32 cellular contexts compared by ENCODE assay signal in the genomic region with DNA sequence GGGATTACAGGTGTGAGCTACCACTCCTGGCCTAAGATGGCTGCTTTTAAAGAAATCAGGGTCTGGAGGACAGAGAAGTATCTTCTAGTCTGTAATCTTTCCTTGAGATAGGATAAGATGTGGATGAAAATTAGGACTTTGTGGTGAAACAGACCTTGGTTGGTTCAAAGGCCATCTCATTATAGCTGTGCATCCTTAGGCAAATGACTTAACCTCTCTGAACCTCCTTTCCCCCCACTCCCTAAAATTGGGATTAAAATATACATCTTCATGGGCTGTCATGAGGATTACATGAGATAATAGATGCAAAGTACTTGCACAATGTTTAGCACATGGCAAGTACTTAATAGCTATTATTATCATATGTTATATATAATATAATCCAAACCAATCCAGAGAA. TPM values are rescaled to one million over a fixed set of nuclear protein-coding genes. Genes with fewer than 3 reads are reported as not detected.
DNase-seq lines count a peak whose midpoint lies in the region; ATAC-seq, FAIRE-seq and TF ChIP-seq lines count a peak whose summit lies in the region.
"Had no signal": no experiment of that assay in that cellular context is flagged by ENCODE, and none has a peak within 500 bp of the region (broad histone marks: within the 10 kb centered on the region; RNA-seq: fewer than 3 reads in every experiment).

No MANE protein-coding gene starts in this region.

- CTCF ChIA-PET in A549 (lab: Yijun Ruan, JAX) = interaction anchor here (1.1 to 2.6 kb wide), 5 partner anchors 8 to 302 kb away, joined by 4 to 10 read pairs (median 8); no protein-coding TSS in a partner anchor
- CTCF ChIA-PET in K562 (lab: Yijun Ruan, JAX; ENCODE audit: low intra/inter-chr PET ratio) = no interaction called here

- TF ChIP-seq RAD21 in A549 (conservative IDR thresholded peaks at IDR 0.05 in 1 of 2, IDR thresholded peaks at IDR 0.05 in 1 of 2) (no peak), K562 (CRISPR knock-in tag; conservative IDR thresholded peaks at IDR 0.05 in 1 of 2, IDR thresholded peaks at IDR 0.05 in 1 of 2) (no peak)

- peak; percentile 1 for DNase-seq in DMS53 treated with DMSO at 0.1 percent for 48 hours (lab: John Stamatoyannopoulos, UW; ENCODE audit: unreplicated experiment)
- DNase-seq in DMS53 (lab: John Stamatoyannopoulos, UW) = no peak
- DNase-seq in A549 (ENCODE audit: low read depth in 1 of 2, low spot score in 1 of 2) = no peak
- no peak for DNase-seq in K562 (ENCODE audit: extremely low read depth in 1 of 4, low spot score in 3 of 4)
- peak; percentile 8 for DNase-seq in esophagus muscularis mucosa (ENCODE audit: extremely low spot score)
- DNase-seq in RKO (ENCODE audit: low spot score) = no peak
- no peak for DNase-seq in NCI-H2081 treated with DMSO at 0.1 percent for 48 hours (lab: John Stamatoyannopoulos, UW)
- DNase-seq: ACHN; BE2C; C1 segment of cervical spinal cord; CD4-positive, alpha-beta memory T cell; CD4-positive, CD25-positive, alpha-beta regulatory T cell; CD8-positive, alpha-beta memory T cell; COR-L47; DMS 273 treated with DMSO at 0.1 percent for 48 hours; DMS153; DMS79; DND-41; EL; GDM1 had no signal

- no peak for TF ChIP-seq EP300 in A549 (IDR thresholded peaks at IDR 0.05)
- TF ChIP-seq EP300 in K562 (IDR thresholded peaks at IDR 0.05; ENCODE audit: low read length) = no peak
- no peak for TF ChIP-seq EP300 in esophagus muscularis mucosa (IDR thresholded peaks at IDR 0.05)

- H3K79me2 ChIP-seq in K562 (ENCODE audit: control insufficient read depth, insufficient read depth, low read length) = no peaks in the 10 kb centered on the region

- POLR2A ChIA-PET in A549 (lab: Yijun Ruan, JAX) (no interaction called here), K562 (lab: Yijun Ruan, JAX) (no interaction called here)

- no peak for FAIRE-seq in A549 (lab: Jason Lieb, UNC)
- no peak for FAIRE-seq in K562 (lab: Jason Lieb, UNC)
- FAIRE-seq: GM12878, GM12892, GM18507, GM19239 had no signal

- ATAC-seq in A549 (no peak), K562 (no peak)
- ATAC-seq: GM12878 had no signal

- no peak for TF ChIP-seq POLR2A in A549 (IDR thresholded peaks at IDR 0.05; ENCODE audit: low read length)
- no peak for TF ChIP-seq POLR2A in K562 (conservative IDR thresholded peaks at IDR 0.05)
- no peak for TF ChIP-seq POLR2A in esophagus muscularis mucosa (IDR thresholded peaks at IDR 0.05; ENCODE audit: low read depth)

- H3K27me3 ChIP-seq in K562 (ENCODE audit: control insufficient read depth in 2 of 2, insufficient read depth in 2 of 2, low read length in 2 of 2) = peaks cover 0 to 12% of the 10 kb centered on the region in 2 experiments; a peak in 1 of 5 replicates
- H3K27me3 ChIP-seq in esophagus muscularis mucosa = no peaks in the 10 kb centered on the region
- H3K27me3 ChIP-seq: BE2C, BLaER1 had no signal

- no peak overlapping the region for H3K9ac ChIP-seq in K562 (ENCODE audit: insufficient read depth in 1 of 2, low read depth in 2 of 2, low read length in 2 of 2)
- H3K9ac ChIP-seq: BLaER1 had no signal

- BruUV-seq in K562 (replicated peaks; lab: Mats Ljungman, UMichigan) = no TSS peak

- no peaks in the 10 kb centered on the region for H4K20me1 ChIP-seq in K562 (replicated peaks; ENCODE audit: control insufficient read depth, insufficient read depth, low read length)
- H4K20me1 ChIP-seq: BLaER1 had no signal

- no peak overlapping the region for H3K4me3 ChIP-seq in A549
- no peak overlapping the region for H3K4me3 ChIP-seq in K562
- H3K4me3 ChIP-seq in esophagus muscularis mucosa = no peak overlapping the region
- H3K4me3 ChIP-seq: BLaER1, GM12878 had no signal

- no peaks in the 10 kb centered on the region for H3K36me3 ChIP-seq in K562 (ENCODE audit: control insufficient read depth, insufficient read depth, low read length)
- no peaks in the 10 kb centered on the region for H3K36me3 ChIP-seq in esophagus muscularis mucosa
- H3K36me3 ChIP-seq: BE2C, BLaER1 had no signal

- H3K4me2 ChIP-seq in A549 (no peak overlapping the region), K562 (ENCODE audit: insufficient read depth, low read length) (no peak overlapping the region)
- H3K4me2 ChIP-seq: BLaER1 had no signal

- H3K9me1 ChIP-seq in K562 (ENCODE audit: control insufficient read depth, insufficient read depth, low read length) = no peaks in the 10 kb centered on the region

- in situ Hi-C loops in K562 (cut with MboI) = no loop called here

- H3K27ac ChIP-seq in A549 = no peak overlapping the region
- no peak overlapping the region for H3K27ac ChIP-seq in K562 (ENCODE audit: extremely low read depth, low read depth, low read length)
- H3K27ac ChIP-seq in esophagus muscularis mucosa (replicated peaks in 1 of 4) = no peak overlapping the region
- H3K27ac ChIP-seq: 22Rv1, BLaER1 had no signal

- no peak for TF ChIP-seq CTCF in A549 (IDR thresholded peaks at IDR 0.05)
- no peak for TF ChIP-seq CTCF in K562 (IDR thresholded peaks at IDR 0.05 in 2 of 3, conservative IDR thresholded peaks at IDR 0.05 in 1 of 3; ENCODE audit: insufficient read depth in 2 of 3, low read depth in 1 of 3, low read length in 3 of 3)
- no peak for TF ChIP-seq CTCF in esophagus muscularis mucosa (IDR thresholded peaks at IDR 0.05)

- no peak overlapping the region for H2AFZ ChIP-seq in K562 (ENCODE audit: low read depth, low read length)

- H3K4me1 ChIP-seq in A549 (no peaks in the 10 kb centered on the region), K562 (replicated peaks in 1 of 2; ENCODE audit: control insufficient read depth in 2 of 2, insufficient read depth in 2 of 2, low read length in 2 of 2) (no peaks in the 10 kb centered on the region), esophagus muscularis mucosa (no peaks in the 10 kb centered on the region)
- H3K4me1 ChIP-seq: BE2C, BLaER1 had no signal

- intact Hi-C loops in K562 (cut with micrococcal nuclease) = no loop called here
- intact Hi-C loops in esophagus muscularis mucosa (cut with DNase I) = no loop called here

- H3K9me3 ChIP-seq in A549 (peaks cover 9% of the 10 kb centered on the region; the same call in 1 of the 3 replicates), K562 (replicated peaks; ENCODE audit: control insufficient read depth, insufficient read depth, low read depth, low read length) (no peaks in the 10 kb centered on the region), esophagus muscularis mucosa (no peaks in the 10 kb centered on the region)
- H3K9me3 ChIP-seq: BE2C had no signal

TF ChIP-seq in A549, 52 proteins besides CTCF, POLR2A, EP300 and RAD21 (continues in another document):
- TF ChIP-seq NFE2L2 (conservative IDR thresholded peaks at IDR 0.05; ENCODE audit: low read length) = no peak

TF ChIP-seq in K562, 482 proteins besides CTCF, POLR2A, EP300 and RAD21 (continues in another document):
- no peak for TF ChIP-seq HNRNPUL1 (IDR thresholded peaks at IDR 0.05; ENCODE audit: low read length)

RNA-seq across cellular contexts. Expression of gene E2F8, which starts 10.8 kb away (rescaled TPM):
- polyA plus RNA-seq in A549 (2011; rRNA removed) = 6.7 and 7.4 TPM in 2 replicates
- 6.0 and 6.6 TPM in 2 replicates for polyA plus RNA-seq in A549 (2012; cell fraction: cytosol; rRNA removed)
- 8.8 TPM in 2 replicates for polyA plus RNA-seq in A549 (2012; cell fraction: nucleus; rRNA removed)
- polyA plus RNA-seq in A549 (2017; fragmentation: RNase III; extraction: RNeasy Plus Mini Kit Qiagen cat#74134 plus additional on column Dnase treatment) = 5.7 to 6.4 TPM (median 6.0 TPM) in 3 replicates
- 4.3 and 4.4 TPM in 2 replicates for polyA minus RNA-seq in A549 (2011; rRNA and poly(A)+ RNA removed)
- total RNA-seq in K562 (2011; cell fraction: chromatin; rRNA removed; ENCODE audit: low replicate concordance) = 34.6 and 59.6 TPM in 2 replicates
- total RNA-seq in K562 (2011; cell fraction: nucleolus; rRNA removed) = 16.7 and 20.3 TPM in 2 replicates
- 18.7 and 23.2 TPM in 2 replicates for total RNA-seq in K562 (2011; cell fraction: nucleoplasm; rRNA removed)
- 6.9 and 9.3 TPM in 2 replicates for total RNA-seq in K562 (2014; rRNA removed)
- 11.9 and 13.8 TPM in 2 replicates for total RNA-seq in K562 (2014; rRNA removed; fragmentation: Illumina TruSeq; extraction: Trizol)
- 14.0 and 15.1 TPM in 2 replicates for total RNA-seq in K562 (2015; rRNA removed; fragmentation: Illumina TruSeq; extraction: Trizol)
- total RNA-seq in K562 (2021) = 16.1 and 17.6 TPM in 2 replicates
- 12.1 and 14.5 TPM in 2 replicates for polyA plus RNA-seq in K562 (2011; rRNA removed)
- polyA plus RNA-seq in K562 (2011; cell fraction: cytosol; rRNA removed) = 9.8 and 10.3 TPM in 2 replicates
- polyA plus RNA-seq in K562 (2011; cell fraction: nucleus; rRNA removed) = 41.0 and 43.5 TPM in 2 replicates
- 9.1 and 9.3 TPM in 2 replicates for polyA plus RNA-seq in K562 (2012)
- 23.0 and 23.6 TPM in 2 replicates for polyA plus RNA-seq in K562 (2014; fragmentation: Illumina TruSeq; extraction: Trizol)
- polyA plus RNA-seq in K562 (2014; fragmentation: Nextera tagmentation; extraction: Ambion mirVana) = 10 to 100 TPM in 1 of 2 experiments, 1 to 10 TPM in 1; 7.2 to 11.1 TPM
- 11.1 and 13.1 TPM in 2 replicates for polyA plus RNA-seq in K562 (2014; rRNA removed)
- 15.2 and 18.6 TPM in 2 replicates for polyA minus RNA-seq in K562 (2011; rRNA and poly(A)+ RNA removed)
- polyA minus RNA-seq in K562 (2011; cell fraction: cytosol; rRNA and poly(A)+ RNA removed) = 5.3 and 8.3 TPM in 2 replicates
- polyA minus RNA-seq in K562 (2011; cell fraction: nucleus; rRNA and poly(A)+ RNA removed) = 42.8 and 53.8 TPM in 2 replicates
- total RNA-seq in esophagus muscularis mucosa = under 1 TPM in 1 of 4 donors, not detected in 3; 0.17 TPM
- total RNA-seq: CD4-positive, alpha-beta memory T cell had no signal
- polyA plus RNA-seq: CD14-positive monocyte; CD4-positive, alpha-beta memory T cell had no signal

RNA-seq across cellular contexts. Expression of gene CSRP3, which starts 49.8 kb away (rescaled TPM):
- polyA plus RNA-seq in A549 (2011; rRNA removed) = not detected in 2 replicates
- not detected in 2 replicates for polyA plus RNA-seq in A549 (2012; cell fraction: cytosol; rRNA removed)
- not detected in 2 replicates for polyA plus RNA-seq in A549 (2012; cell fraction: nucleus; rRNA removed)
- polyA plus RNA-seq in A549 (2017; fragmentation: RNase III; extraction: RNeasy Plus Mini Kit Qiagen cat#74134 plus additional on column Dnase treatment) = not detected in 3 replicates
- not detected in 2 replicates for polyA minus RNA-seq in A549 (2011; rRNA and poly(A)+ RNA removed)
- not detected in 2 replicates for total RNA-seq in K562 (2011; cell fraction: chromatin; rRNA removed; ENCODE audit: low replicate concordance)
- not detected in 2 replicates for total RNA-seq in K562 (2011; cell fraction: nucleolus; rRNA removed)
- total RNA-seq in K562 (2011; cell fraction: nucleoplasm; rRNA removed) = not detected in 2 replicates
- total RNA-seq in K562 (2014; rRNA removed) = not detected in 2 replicates
- total RNA-seq in K562 (2014; rRNA removed; fragmentation: Illumina TruSeq; extraction: Trizol) = not detected in 2 replicates
- total RNA-seq in K562 (2015; rRNA removed; fragmentation: Illumina TruSeq; extraction: Trizol) = 0.14 TPM in 1 of 2 replicates, not detected in the other
- total RNA-seq in K562 (2021) = not detected in 2 replicates
- not detected in 2 replicates for polyA plus RNA-seq in K562 (2011; rRNA removed)
- not detected in 2 replicates for polyA plus RNA-seq in K562 (2011; cell fraction: cytosol; rRNA removed)
- not detected in 2 replicates for polyA plus RNA-seq in K562 (2011; cell fraction: nucleus; rRNA removed)
- 0.28 TPM in 1 of 2 replicates, not detected in the other for polyA plus RNA-seq in K562 (2012)
- polyA plus RNA-seq in K562 (2014; fragmentation: Illumina TruSeq; extraction: Trizol) = not detected in 2 replicates
- not detected for polyA plus RNA-seq in K562 (2014; fragmentation: Nextera tagmentation; extraction: Ambion mirVana)
- not detected in 2 replicates for polyA plus RNA-seq in K562 (2014; rRNA removed)
- not detected in 2 replicates for polyA minus RNA-seq in K562 (2011; rRNA and poly(A)+ RNA removed)
- not detected in 2 replicates for polyA minus RNA-seq in K562 (2011; cell fraction: cytosol; rRNA and poly(A)+ RNA removed)
- not detected in 2 replicates for polyA minus RNA-seq in K562 (2011; cell fraction: nucleus; rRNA and poly(A)+ RNA removed)
- not detected for total RNA-seq in esophagus muscularis mucosa
- total RNA-seq: A172; A673; CD4-positive, alpha-beta memory T cell; CD4-positive, CD25-positive, alpha-beta regulatory T cell; CD8-positive, alpha-beta memory T cell; Daoy; G401; GM12878 had no signal
- polyA plus RNA-seq: AG04450; CD14-positive monocyte; CD4-positive, alpha-beta memory T cell; CD4-positive, CD25-positive, alpha-beta regulatory T cell; CD8-positive, alpha-beta memory T cell; GM12878 had no signal

Comparison
In these comparisons a context has a peak if more than half of its experiments do, and no peak if none do; other contexts are left out.
1. DNase-seq: peak in DMS53 treated with DMSO at 0.1 percent for 48 hours (single experiment) and esophagus muscularis mucosa (single experiment); none in DMS53 (single experiment), A549 (0 of 2), K562 (0 of 4), RKO (single experiment) and NCI-H2081 treated with DMSO at 0.1 percent for 48 hours (single experiment).
2. RNA of gene E2F8, which starts 10.8 kb away (total RNA-seq): 6.9 to 59.6 TPM in K562; 0.17 TPM in esophagus muscularis mucosa; every median in the first group is over 4 times any median in the second.